ENCODE assay signal across 9 cellular contexts in the genomic region with DNA sequence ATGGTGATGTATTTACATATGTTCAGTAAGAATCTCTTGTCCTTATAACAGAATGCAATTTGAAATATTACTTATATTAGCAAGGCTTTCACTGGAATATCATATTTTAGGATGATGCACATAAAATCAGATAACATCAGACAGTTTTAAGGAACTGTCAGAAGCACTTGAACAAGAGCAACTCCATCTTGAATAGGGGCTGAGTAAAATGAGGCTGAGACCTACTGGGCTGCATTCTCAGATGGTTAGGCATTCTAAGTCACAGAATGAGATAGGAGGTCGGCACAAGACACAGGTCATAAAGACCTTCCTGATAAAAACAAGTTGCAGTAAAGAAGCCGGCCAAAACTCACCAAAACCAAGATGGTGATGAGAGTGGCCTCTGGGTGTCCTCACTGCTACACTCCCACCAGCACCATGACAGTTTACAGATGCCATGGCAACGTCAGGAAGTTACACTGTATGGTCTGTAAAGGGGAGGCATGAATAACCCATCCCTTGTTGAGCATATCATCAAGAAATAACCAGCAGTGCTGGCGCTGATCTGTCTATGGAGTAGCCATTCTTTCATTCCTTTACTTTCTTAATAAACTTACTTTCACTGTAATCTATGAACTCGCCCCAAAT. TPM values are rescaled to one million over a fixed set of nuclear protein-coding genes. Genes with fewer than 3 reads are reported as not detected.
DNase-seq lines count a peak whose midpoint lies in the region; TF ChIP-seq lines count a peak whose summit lies in the region.
"Had no signal": no experiment of that assay in that cellular context is flagged by ENCODE, and none has a peak within 500 bp of the region (broad histone marks: within the 10 kb centered on the region; RNA-seq: fewer than 3 reads in every experiment).

No MANE protein-coding gene starts in this region.

- no peak overlapping the region for H3K4me3 ChIP-seq in dorsolateral prefrontal cortex
- H3K4me3 ChIP-seq: SK-N-MC had no signal

- peak in 50 of 56 donors; percentile 11 to 70 (median 44) for TF ChIP-seq CTCF in dorsolateral prefrontal cortex (IDR thresholded peaks at IDR 0.05 in 54 of 56, conservative IDR thresholded peaks at IDR 0.05 in 2 of 56; ENCODE audit: low read depth in 1 of 56, partially characterized antibody in 56 of 56)

- POLR2A ChIA-PET in HEK293T (lab: Yijun Ruan, JAX), result no interaction called here

- DNase-seq in activated naive CD4-positive, alpha-beta T cell treated with Interleukin-2 at 50 U/mL for 16 hours, result peak; percentile 14
- DNase-seq in activated naive CD4-positive, alpha-beta T cell (lab: John Stamatoyannopoulos, UW), result no peak
- DNase-seq in RPMI7951 (ENCODE audit: low read depth), result peak; percentile 65
- DNase-seq in dorsolateral prefrontal cortex, result peak in 2 of 10 donors; percentile 15 to 35
- DNase-seq in stimulated activated CD8-positive, alpha-beta memory T cell treated with anti-CD3 and anti-CD28 coated beads, Interleukin-15, amount 100 ng/mL, for 48 hours (ENCODE audit: low read depth in 2 of 2), result peak; percentile 2 to 3
- no peak for DNase-seq in NCI-H2196 treated with DMSO at 0.1 percent for 48 hours (lab: John Stamatoyannopoulos, UW; ENCODE audit: unreplicated experiment)
- DNase-seq in HEK293T (ENCODE audit: extremely low spot score), result no peak
- DNase-seq in kidney glomerular epithelial cell (lab: John Stamatoyannopoulos, UW), result no peak

- CTCF ChIA-PET in HEK293T (lab: Yijun Ruan, JAX), result no interaction called here

- H3K27ac ChIP-seq in dorsolateral prefrontal cortex, result no peak overlapping the region
- H3K27ac ChIP-seq: SK-N-MC had no signal

- intact Hi-C loops in dorsolateral prefrontal cortex (cut with DNase I), result loop anchor here in 1 of 2 donors (2.0 kb wide), 1 partner anchor 411 kb away; no protein-coding TSS in a partner anchor

- no peaks in the 10 kb centered on the region for H3K27me3 ChIP-seq in dorsolateral prefrontal cortex

TF ChIP-seq in HEK293T, 16 proteins besides CTCF, POLR2A, EP300 and RAD21:
- TF ChIP-seq LEF1 (IDR thresholded peaks at IDR 0.05; ENCODE audit: borderline replicate concordance) (no peak), FOXK2 (IDR thresholded peaks at IDR 0.05) (no peak), CTBP1 (IDR thresholded peaks at IDR 0.05; ENCODE audit: borderline replicate concordance) (no peak), SUZ12 (IDR thresholded peaks at IDR 0.05) (no peak), FOXM1 (IDR thresholded peaks at IDR 0.05; ENCODE audit: borderline replicate concordance) (no peak), HDGF (IDR thresholded peaks at IDR 0.05; ENCODE audit: borderline replicate concordance) (no peak), SP1 (IDR thresholded peaks at IDR 0.05) (no peak), NFRKB (IDR thresholded peaks at IDR 0.05) (no peak), FOXA1 (IDR thresholded peaks at IDR 0.05) (no peak), BHLHE40 (IDR thresholded peaks at IDR 0.05; ENCODE audit: borderline replicate concordance) (no peak), TARDBP (IDR thresholded peaks at IDR 0.05) (no peak), ARNT (IDR thresholded peaks at IDR 0.05) (no peak)
- TF ChIP-seq, protein P1, sequence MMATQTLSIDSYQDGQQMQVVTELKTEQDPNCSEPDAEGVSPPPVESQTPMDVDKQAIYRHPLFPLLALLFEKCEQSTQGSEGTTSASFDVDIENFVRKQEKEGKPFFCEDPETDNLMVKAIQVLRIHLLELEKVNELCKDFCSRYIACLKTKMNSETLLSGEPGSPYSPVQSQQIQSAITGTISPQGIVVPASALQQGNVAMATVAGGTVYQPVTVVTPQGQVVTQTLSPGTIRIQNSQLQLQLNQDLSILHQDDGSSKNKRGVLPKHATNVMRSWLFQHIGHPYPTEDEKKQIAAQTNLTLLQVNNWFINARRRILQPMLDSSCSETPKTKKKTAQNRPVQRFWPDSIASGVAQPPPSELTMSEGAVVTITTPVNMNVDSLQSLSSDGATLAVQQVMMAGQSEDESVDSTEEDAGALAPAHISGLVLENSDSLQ (IDR thresholded peaks at IDR 0.05), result no peak

RNA-seq across cellular contexts. Expression of a gene that starts 27.6 kb away (rescaled TPM):
- 6.4 and 7.9 TPM in 2 replicates for total RNA-seq in RPMI7951 (2014; rRNA removed; shearing (Covaris generic))
- total RNA-seq in dorsolateral prefrontal cortex, result 10 to 100 TPM; 12.1 to 46.3 (median 20.4) TPM

Comparison
In these comparisons a context has a peak if more than half of its experiments do, and no peak if none do; other contexts are left out.
1. DNase-seq: peak in activated naive CD4-positive, alpha-beta T cell treated with Interleukin-2 at 50 U/mL for 16 hours (single experiment), RPMI7951 (single experiment) and stimulated activated CD8-positive, alpha-beta memory T cell treated with anti-CD3 and anti-CD28 coated beads, Interleukin-15, amount 100 ng/mL, for 48 hours (2 of 2); none in activated naive CD4-positive, alpha-beta T cell (0 of 4), NCI-H2196 treated with DMSO at 0.1 percent for 48 hours (single experiment), HEK293T (single experiment) and kidney glomerular epithelial cell (single experiment).